Comparison of ENCODE assay signal across 22 cellular contexts in genomic region chr1:160741092-160741501, GRCh38. TPM values are rescaled to one million over a fixed set of nuclear protein-coding genes. Genes with fewer than 3 reads are reported as not detected.
DNase-seq lines count a peak whose midpoint lies in the region; FAIRE-seq and TF ChIP-seq lines count a peak whose summit lies in the region.
"Had no signal": no experiment of that assay in that cellular context is flagged by ENCODE, and none has a peak within 500 bp of the region (broad histone marks: within the 10 kb centered on the region; RNA-seq: fewer than 3 reads in every experiment).

No MANE protein-coding gene starts in this region.

- no peak overlapping the region for H3K56ac ChIP-seq in H1 (replicated peaks; ENCODE audit: insufficient read length, low read depth, low read length)

- no peak overlapping the region for H4K5ac ChIP-seq in H1 (ENCODE audit: insufficient read length, low read depth, low read length)

- H3K14ac ChIP-seq in H1 (ENCODE audit: insufficient read length) = no peak overlapping the region

- H2BK120ac ChIP-seq in H1 (replicated peaks; ENCODE audit: low read depth, low read length) = no peak overlapping the region

- no peak overlapping the region for H3K4me3 ChIP-seq in H1 (ENCODE audit: extremely low read depth in 1 of 4, insufficient read depth in 2 of 4, low read depth in 3 of 4, low read length in 4 of 4)
- H3K4me3 ChIP-seq: hepatocyte, psoas muscle, suprapubic skin had no signal

- H2BK5ac ChIP-seq in H1 (ENCODE audit: low read depth, low read length) = no peak overlapping the region

- in situ Hi-C loops in G401 (cut with HindIII; ENCODE audit: low sequenced_read_pairs) = no loop called here

- H3K23ac ChIP-seq in H1 (ENCODE audit: insufficient read length) = no peak overlapping the region

- TF ChIP-seq POLR2A in H1 (IDR thresholded peaks at IDR 0.05; ENCODE audit: control extremely low read depth in 1 of 2, low read depth in 2 of 2, low read length in 2 of 2) = no peak

- H3K36me3 ChIP-seq in H1 (ENCODE audit: control insufficient read depth in 2 of 4, insufficient read depth in 4 of 4, low read length in 3 of 4) = no peaks in the 10 kb centered on the region
- H3K36me3 ChIP-seq: brain microvascular endothelial cell, suprapubic skin had no signal

- no peak overlapping the region for H3K9ac ChIP-seq in H1 (replicated peaks in 1 of 4; ENCODE audit: extremely low read depth in 1 of 4, low read depth in 3 of 4, low read length in 3 of 4)

- H2BK12ac ChIP-seq in H1 (ENCODE audit: low read depth, low read length) = no peak overlapping the region

- H3K9me3 Mint-ChIP-seq in activated naive CD4-positive, alpha-beta T cell treated with anti-CD3 and anti-CD28 coated beads, Interleukin-2, amount 10 ng/mL, durations not matched to agents 7 days and 5 days = peaks cover 14% of the 10 kb centered on the region
- peaks cover 21% of the 10 kb centered on the region for H3K9me3 Mint-ChIP-seq in T-helper 2 cell treated with Interferon-gamma antibody and Interleukin-4, amounts not matched to agents 5 μg/mL and 100 μg/mL, for 36 hours
- H3K9me3 Mint-ChIP-seq in stimulated activated naive CD8-positive, alpha-beta T cell treated with anti-CD3 and anti-CD28 coated beads, Interleukin-15, Interleukin-2, amounts not matched to agents 100 ng/mL and 50 ng/mL, for 24 hours = peaks cover 9% of the 10 kb centered on the region

- no peak for TF ChIP-seq RAD21 in H1 (IDR thresholded peaks at IDR 0.05 in 1 of 2, conservative IDR thresholded peaks at IDR 0.05 in 1 of 2; ENCODE audit: low read depth in 2 of 2, low read length in 2 of 2)

- no peak for TF ChIP-seq CTCF in H1 (IDR thresholded peaks at IDR 0.05; ENCODE audit: control extremely low read depth in 1 of 3, insufficient read depth in 1 of 3, low read depth in 1 of 3, low read length in 3 of 3)

- no peak for DNase-seq in activated naive CD4-positive, alpha-beta T cell treated with anti-CD3 and anti-CD28 coated beads, Interleukin-2, amount 10 ng/mL, durations not matched to agents 7 days and 5 days
- DNase-seq in activated naive CD4-positive, alpha-beta T cell treated with Interleukin-2 at 50 U/mL for 16 hours = no peak
- DNase-seq in T-helper 2 cell treated with Interferon-gamma antibody and Interleukin-4, amounts not matched to agents 5 μg/mL and 100 μg/mL, for 36 hours (ENCODE audit: low spot score) = no peak
- no peak for DNase-seq in H1 (ENCODE audit: low read depth in 1 of 2, low spot score in 2 of 2)
- no peak for DNase-seq in DMS53 treated with DMSO at 0.1 percent for 48 hours (lab: John Stamatoyannopoulos, UW; ENCODE audit: unreplicated experiment)
- no peak for DNase-seq in G401 (ENCODE audit: low spot score)
- DNase-seq in HTR-8/SVneo (ENCODE audit: insufficient read length, low spot score) = no peak
- DNase-seq: brain microvascular endothelial cell; Calu3; GDM1; NCI-H1436; NCI-H226; psoas muscle; stimulated activated CD4-positive, alpha-beta T cell treated with anti-CD3 and anti-CD28 coated beads, Interleukin-15, amount 100 ng/mL, for 24 hours; T-helper 17 cell had no signal

- H3K27me3 ChIP-seq in H1 (replicated peaks in 1 of 4; ENCODE audit: control insufficient read depth in 3 of 4, extremely low read depth in 1 of 4, insufficient read depth in 3 of 4, low read length in 3 of 4) = no peaks in the 10 kb centered on the region
- H3K27me3 ChIP-seq: brain microvascular endothelial cell, hepatocyte, suprapubic skin had no signal

- H2BK20ac ChIP-seq in H1 (ENCODE audit: low read length) = no peak overlapping the region

- no peak for FAIRE-seq in H1 (lab: Jason Lieb, UNC)
- no peak for FAIRE-seq in HTR-8/SVneo (lab: Jason Lieb, UNC)

- H3K9me3 ChIP-seq in H1 (ENCODE audit: insufficient read depth in 2 of 2, low read depth in 1 of 2, low read length in 1 of 2) = no peaks in the 10 kb centered on the region
- H3K9me3 ChIP-seq: psoas muscle had no signal

- no peak overlapping the region for H3K4me2 ChIP-seq in H1 (ENCODE audit: insufficient read depth in 1 of 2, low read depth in 2 of 2, low read length in 2 of 2)
- H3K4me2 ChIP-seq: hepatocyte had no signal

- no peaks in the 10 kb centered on the region for H3K79me1 ChIP-seq in H1 (ENCODE audit: low read depth, low read length)

- H3K27ac Mint-ChIP-seq in activated naive CD4-positive, alpha-beta T cell treated with anti-CD3 and anti-CD28 coated beads, Interleukin-2, amount 10 ng/mL, durations not matched to agents 7 days and 5 days = peak overlapping the region; percentile 78
- H3K27ac Mint-ChIP-seq in T-helper 2 cell treated with Interferon-gamma antibody and Interleukin-4, amounts not matched to agents 5 μg/mL and 100 μg/mL, for 36 hours = peak overlapping the region; percentile 49
- peak overlapping the region; percentile 92 for H3K27ac Mint-ChIP-seq in stimulated activated naive CD8-positive, alpha-beta T cell treated with anti-CD3 and anti-CD28 coated beads, Interleukin-15, Interleukin-2, amounts not matched to agents 100 ng/mL and 50 ng/mL, for 24 hours
- H3K27ac Mint-ChIP-seq: T-helper 17 cell had no signal

- H3K4ac ChIP-seq in H1 (replicated peaks; ENCODE audit: insufficient read length, low read depth, low read length) = no peak overlapping the region

- H3K4me1 ChIP-seq in H1 (replicated peaks in 1 of 4; ENCODE audit: control insufficient read depth in 3 of 4, insufficient read depth in 4 of 4, low read length in 3 of 4) = no peaks in the 10 kb centered on the region
- H3K4me1 ChIP-seq: psoas muscle, suprapubic skin had no signal

- no peak overlapping the region for H3K4me3 Mint-ChIP-seq in activated naive CD4-positive, alpha-beta T cell treated with anti-CD3 and anti-CD28 coated beads, Interleukin-2, amount 10 ng/mL, durations not matched to agents 7 days and 5 days
- H3K4me3 Mint-ChIP-seq in T-helper 2 cell treated with Interferon-gamma antibody and Interleukin-4, amounts not matched to agents 5 μg/mL and 100 μg/mL, for 36 hours = peak overlapping the region; percentile 2
- H3K4me3 Mint-ChIP-seq in stimulated activated naive CD8-positive, alpha-beta T cell treated with anti-CD3 and anti-CD28 coated beads, Interleukin-15, Interleukin-2, amounts not matched to agents 100 ng/mL and 50 ng/mL, for 24 hours = peak overlapping the region; percentile 89
- H3K4me3 Mint-ChIP-seq: T-helper 17 cell had no signal

- H2AK5ac ChIP-seq in H1 (ENCODE audit: low read depth, low read length) = no peak overlapping the region

- no peaks in the 10 kb centered on the region for H3K23me2 ChIP-seq in H1 (ENCODE audit: low read depth, low read length)

- no peaks in the 10 kb centered on the region for H3K79me2 ChIP-seq in H1 (ENCODE audit: control insufficient read depth in 1 of 2, insufficient read depth in 2 of 2, low read length in 2 of 2)
- H3K79me2 ChIP-seq: hepatocyte had no signal

- no peak overlapping the region for H2AFZ ChIP-seq in H1 (ENCODE audit: low read length)
- H2AFZ ChIP-seq: hepatocyte had no signal

- POLR2A ChIA-PET in H1 (lab: Charles Lee; ENCODE audit: partially characterized antibody) = no interaction called here

- H3K27ac ChIP-seq in H1 (ENCODE audit: low read depth, low read length) = no peak overlapping the region
- H3K27ac ChIP-seq: brain microvascular endothelial cell, hepatocyte, psoas muscle, suprapubic skin had no signal

- no peak overlapping the region for H2BK15ac ChIP-seq in H1 (ENCODE audit: low read length)

- peaks cover 78% of the 10 kb centered on the region for H3K4me1 Mint-ChIP-seq in activated naive CD4-positive, alpha-beta T cell treated with anti-CD3 and anti-CD28 coated beads, Interleukin-2, amount 10 ng/mL, durations not matched to agents 7 days and 5 days
- H3K4me1 Mint-ChIP-seq in T-helper 2 cell treated with Interferon-gamma antibody and Interleukin-4, amounts not matched to agents 5 μg/mL and 100 μg/mL, for 36 hours (ENCODE audit: low read depth) = peaks cover 64% of the 10 kb centered on the region
- H3K4me1 Mint-ChIP-seq in stimulated activated naive CD8-positive, alpha-beta T cell treated with anti-CD3 and anti-CD28 coated beads, Interleukin-15, Interleukin-2, amounts not matched to agents 100 ng/mL and 50 ng/mL, for 24 hours (ENCODE audit: low read depth) = peaks cover 89% of the 10 kb centered on the region

- peaks cover 29% of the 10 kb centered on the region for H3K36me3 Mint-ChIP-seq in activated naive CD4-positive, alpha-beta T cell treated with anti-CD3 and anti-CD28 coated beads, Interleukin-2, amount 10 ng/mL, durations not matched to agents 7 days and 5 days
- peaks cover 17% of the 10 kb centered on the region for H3K36me3 Mint-ChIP-seq in T-helper 2 cell treated with Interferon-gamma antibody and Interleukin-4, amounts not matched to agents 5 μg/mL and 100 μg/mL, for 36 hours (ENCODE audit: low read depth)
- peaks cover 81% of the 10 kb centered on the region for H3K36me3 Mint-ChIP-seq in stimulated activated naive CD8-positive, alpha-beta T cell treated with anti-CD3 and anti-CD28 coated beads, Interleukin-15, Interleukin-2, amounts not matched to agents 100 ng/mL and 50 ng/mL, for 24 hours (ENCODE audit: low read depth)

- H3K27me3 Mint-ChIP-seq in activated naive CD4-positive, alpha-beta T cell treated with anti-CD3 and anti-CD28 coated beads, Interleukin-2, amount 10 ng/mL, durations not matched to agents 7 days and 5 days = no peaks in the 10 kb centered on the region
- no peaks in the 10 kb centered on the region for H3K27me3 Mint-ChIP-seq in T-helper 2 cell treated with Interferon-gamma antibody and Interleukin-4, amounts not matched to agents 5 μg/mL and 100 μg/mL, for 36 hours (ENCODE audit: low read depth)
- no peaks in the 10 kb centered on the region for H3K27me3 Mint-ChIP-seq in stimulated activated naive CD8-positive, alpha-beta T cell treated with anti-CD3 and anti-CD28 coated beads, Interleukin-15, Interleukin-2, amounts not matched to agents 100 ng/mL and 50 ng/mL, for 24 hours

- 85% methylated on average over 4 of the region's 4 CpGs; no CpG with 5 or more reads in 1 of the 2 experiments for WGBS in H1 (ENCODE audit: extremely low coverage in 1 of 2, insufficient coverage in 1 of 2, insufficient read length in 1 of 2, insufficient replicate concordance in 2 of 2, low coverage in 1 of 2, low lambda C conversion rate in 2 of 2, missing lambda C conversion rate in 1 of 2), 2 experiments

- H4K91ac ChIP-seq in H1 (replicated peaks; ENCODE audit: insufficient read length, low read length) = no peak overlapping the region

- H4K20me1 ChIP-seq in H1 (replicated peaks in 1 of 2; ENCODE audit: control insufficient read depth in 1 of 2, insufficient read depth in 2 of 2, low read length in 2 of 2) = no peaks in the 10 kb centered on the region

- CTCF ChIA-PET in activated naive CD4-positive, alpha-beta T cell treated with anti-CD3 and anti-CD28 coated beads, Interleukin-2, amount 10 ng/mL, durations not matched to agents 7 days and 5 days (lab: Charles Lee) = interaction anchor here (1.0 to 1.9 kb wide), 6 partner anchors 9 to 36 kb away, joined by 3 to 8 read pairs (median 3); no protein-coding TSS in a partner anchor
- CTCF ChIA-PET in H1 (lab: Charles Lee; ENCODE audit: partially characterized antibody) = interaction anchor here (0.7 to 2.7 kb wide), 13 partner anchors 7 to 213 kb away, joined by 3 to 13 read pairs (median 4); no protein-coding TSS in a partner anchor

- no peak overlapping the region for H3K18ac ChIP-seq in H1 (ENCODE audit: extremely low read depth, low read length)

- no peak overlapping the region for H4K8ac ChIP-seq in H1 (ENCODE audit: extremely low read depth, insufficient read depth, low read length)

- TF ChIP-seq EP300 in H1 (IDR thresholded peaks at IDR 0.05; ENCODE audit: borderline replicate concordance in 1 of 2, low read depth in 2 of 2, low read length in 2 of 2) = no peak

RNA-seq across cellular contexts. Expression of gene SLAMF7, which starts 2.0 kb away (rescaled TPM):
- not detected in 2 replicates for total RNA-seq in H1 (2021; fragmentation: NEBNext Ultra II Directional; extraction: Animal tissue kit (Norgen Biotek cat#: 25700))
- not detected in 2 replicates for polyA plus RNA-seq in H1 (2011; rRNA removed)
- polyA plus RNA-seq in H1 (2011; cell fraction: cytosol; rRNA removed) = not detected
- not detected for polyA plus RNA-seq in H1 (2011; cell fraction: nucleus; rRNA removed)
- polyA plus RNA-seq in H1 (2012, experiment 1 of 2) = not detected in 4 replicates
- not detected for polyA plus RNA-seq in H1 (2012, experiment 2 of 2)
- polyA plus RNA-seq in H1 (2013, experiment 1 of 2) = not detected
- polyA plus RNA-seq in H1 (2013, experiment 2 of 2) = 0.02 TPM
- not detected in 2 replicates for polyA minus RNA-seq in H1 (2011; rRNA and poly(A)+ RNA removed)
- polyA minus RNA-seq in H1 (2011; cell fraction: cytosol; rRNA and poly(A)+ RNA removed) = not detected
- not detected for polyA minus RNA-seq in H1 (2011; cell fraction: nucleus; rRNA and poly(A)+ RNA removed)
- not detected in 2 replicates for total RNA-seq in G401 (2014; rRNA removed; shearing (Covaris generic))
- total RNA-seq: fibroblast of lung, myocyte had no signal
- polyA plus RNA-seq: fibroblast of lung, hepatocyte had no signal

RNA-seq across cellular contexts. Expression of gene CD48, which starts 29.5 kb away (rescaled TPM):
- not detected in 2 replicates for total RNA-seq in H1 (2021; fragmentation: NEBNext Ultra II Directional; extraction: Animal tissue kit (Norgen Biotek cat#: 25700))
- 0.08 TPM in 1 of 2 replicates, not detected in the other for polyA plus RNA-seq in H1 (2011; rRNA removed)
- 0.05 TPM for polyA plus RNA-seq in H1 (2011; cell fraction: cytosol; rRNA removed)
- not detected for polyA plus RNA-seq in H1 (2011; cell fraction: nucleus; rRNA removed)
- polyA plus RNA-seq in H1 (2012, experiment 1 of 2) = 0.11 to 0.46 TPM (median 0.28 TPM) in 4 replicates
- polyA plus RNA-seq in H1 (2012, experiment 2 of 2) = not detected
- polyA plus RNA-seq in H1 (2013, experiment 1 of 2) = not detected
- not detected for polyA plus RNA-seq in H1 (2013, experiment 2 of 2)
- polyA minus RNA-seq in H1 (2011; rRNA and poly(A)+ RNA removed) = not detected in 2 replicates
- not detected for polyA minus RNA-seq in H1 (2011; cell fraction: cytosol; rRNA and poly(A)+ RNA removed)
- polyA minus RNA-seq in H1 (2011; cell fraction: nucleus; rRNA and poly(A)+ RNA removed) = not detected
- not detected in 2 replicates for total RNA-seq in G401 (2014; rRNA removed; shearing (Covaris generic))
- total RNA-seq: Calu3, fibroblast of lung, kidney epithelial cell, myocyte had no signal
- polyA plus RNA-seq: fibroblast of lung, hepatocyte had no signal

RNA-seq across cellular contexts. Expression of gene LY9, which starts 54.9 kb away (rescaled TPM):
- not detected in 2 replicates for total RNA-seq in H1 (2021; fragmentation: NEBNext Ultra II Directional; extraction: Animal tissue kit (Norgen Biotek cat#: 25700))
- polyA plus RNA-seq in H1 (2011; rRNA removed) = not detected in 2 replicates
- polyA plus RNA-seq in H1 (2011; cell fraction: cytosol; rRNA removed) = not detected
- not detected for polyA plus RNA-seq in H1 (2011; cell fraction: nucleus; rRNA removed)
- polyA plus RNA-seq in H1 (2012, experiment 1 of 2) = not detected in 4 replicates
- not detected for polyA plus RNA-seq in H1 (2012, experiment 2 of 2)
- not detected for polyA plus RNA-seq in H1 (2013, experiment 1 of 2)
- not detected for polyA plus RNA-seq in H1 (2013, experiment 2 of 2)
- polyA minus RNA-seq in H1 (2011; rRNA and poly(A)+ RNA removed) = not detected in 2 replicates
- polyA minus RNA-seq in H1 (2011; cell fraction: cytosol; rRNA and poly(A)+ RNA removed) = not detected
- not detected for polyA minus RNA-seq in H1 (2011; cell fraction: nucleus; rRNA and poly(A)+ RNA removed)
- total RNA-seq in G401 (2014; rRNA removed; shearing (Covaris generic)) = not detected in 2 replicates
- total RNA-seq: Calu3, fibroblast of lung, hepatocyte, kidney epithelial cell, myocyte, Right ventricle myocardium inferior had no signal
- polyA plus RNA-seq: fibroblast of lung, hepatocyte had no signal
